ENCODE assay signal across 25 cellular contexts in the genomic region with DNA sequence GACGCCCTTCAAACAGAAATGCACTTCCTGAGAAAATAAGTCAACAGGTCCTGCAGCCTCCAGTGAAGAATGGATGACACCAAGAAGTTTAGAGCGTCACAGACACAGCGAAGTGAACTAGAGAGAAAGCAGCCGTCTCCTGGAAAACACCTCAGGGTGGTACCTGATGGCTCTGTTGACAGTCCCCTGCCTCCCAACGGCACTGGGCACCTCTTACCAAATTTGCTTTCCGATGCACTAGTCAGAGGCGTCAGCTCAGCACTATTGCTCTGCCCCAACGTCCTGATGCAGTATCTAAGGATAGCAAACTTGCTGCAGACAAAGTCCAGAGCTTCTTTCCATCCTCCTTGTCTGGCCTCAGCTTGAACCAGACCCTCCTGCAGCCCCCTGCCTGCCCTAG. TPM values are rescaled to one million over a fixed set of nuclear protein-coding genes. Genes with fewer than 3 reads are reported as not detected.
"Had no signal": no experiment of that assay in that cellular context is flagged by ENCODE, and none has a peak within 500 bp of the region (broad histone marks: within the 10 kb centered on the region; RNA-seq: fewer than 3 reads in every experiment).

No MANE protein-coding gene starts in this region.

- H3K27ac Mint-ChIP-seq: IgD-negative memory B cell had no signal

- ATAC-seq: HepG2, Panc1, PC-3 had no signal

- H3K4me3 ChIP-seq: K562 had no signal

- H3K27ac ChIP-seq: KMS-11, RWPE1 had no signal

- H3K27me3 Mint-ChIP-seq: IgD-negative memory B cell had no signal

- H3K9me3 ChIP-seq: SK-N-SH had no signal

- DNase-seq: NCI-H1048, NCI-H1105, NCI-H1417, NCI-H1436 treated with DMSO at 0.1 percent for 48 hours, NCI-H1694, NCI-H187 treated with DMSO at 0.1 percent for 48 hours, NCI-H2081, NCI-H2107, NCI-H2171, NCI-H226, NCI-H446, NCI-H510A, NCI-H524 treated with DMSO at 0.1 percent for 48 hours, NCI-H69, NCI-H774, PC-3, SHP77, SK-N-SH had no signal

RNA-seq across cellular contexts. Expression of a gene that starts 38.3 kb away (rescaled TPM):
- total RNA-seq: LHCN-M2 had no signal
